Comparison of ENCODE assay signal across 8 cellular contexts in genomic region chr16:54286330-54287017, GRCh38. TPM values are rescaled to one million over a fixed set of nuclear protein-coding genes. Genes with fewer than 3 reads are reported as not detected.
A peak's percentile ranks its signal among the peaks of the same experiment; 100 is the strongest.
DNase-seq lines count a peak whose midpoint lies in the region; ATAC-seq and TF ChIP-seq lines count a peak whose summit lies in the region.

TSS of gene IRX3 (minus strand) at chr16:54286787. CDS start at chr16:54286050, 737 bp downstream.

- no peak for ATAC-seq in natural killer cell treated with Interleukin-12 subunit alpha and Interleukin-12 subunit beta and Interleukin-15 and Interleukin-18, amount 100 ng/mL, for 72 hours
- ATAC-seq in HG03442 (IDR thresholded peaks at IDR 0.05; ENCODE audit: unreplicated experiment), result no peak

- peak; percentile 0 for DNase-seq in NCI-H187 treated with DMSO at 0.1 percent for 48 hours (lab: John Stamatoyannopoulos, UW)
- no peak for DNase-seq in NCI-H187 (lab: John Stamatoyannopoulos, UW)
- peak; percentile 54 for DNase-seq in NCI-H146 treated with DMSO at 0.1 percent for 48 hours (lab: John Stamatoyannopoulos, UW; ENCODE audit: unreplicated experiment)
- DNase-seq in WERI-Rb-1, result peak; percentile 69
- DNase-seq in fibroblast of the aortic adventitia (ENCODE audit: low read depth), result peak; percentile 87
- no peak for DNase-seq in natural killer cell treated with Interleukin-12 subunit alpha and Interleukin-12 subunit beta and Interleukin-15 and Interleukin-18, amount 100 ng/mL, for 72 hours (ENCODE audit: low spot score)
- DNase-seq in RPMI8226, result no peak

- no peak within 1 kb of the TSS for H3K27ac Mint-ChIP-seq in natural killer cell treated with Interleukin-12 subunit alpha and Interleukin-12 subunit beta and Interleukin-15 and Interleukin-18, amount 100 ng/mL, for 72 hours

- H3K27me3 ChIP-seq in WERI-Rb-1 (ENCODE audit: insufficient read depth, low read depth, severe bottlenecking), result peaks cover 43% of the 10 kb centered on the region

- H3K9me3 Mint-ChIP-seq in natural killer cell treated with Interleukin-12 subunit alpha and Interleukin-12 subunit beta and Interleukin-15 and Interleukin-18, amount 100 ng/mL, for 72 hours, result no peaks in the 10 kb centered on the region

- H3K4me1 Mint-ChIP-seq in natural killer cell treated with Interleukin-12 subunit alpha and Interleukin-12 subunit beta and Interleukin-15 and Interleukin-18, amount 100 ng/mL, for 72 hours (ENCODE audit: low read depth in 2 of 2), result peaks cover 6 to 21% of the 10 kb centered on the region in 2 donors

- peaks cover 5% of the 10 kb centered on the region for H3K36me3 Mint-ChIP-seq in natural killer cell treated with Interleukin-12 subunit alpha and Interleukin-12 subunit beta and Interleukin-15 and Interleukin-18, amount 100 ng/mL, for 72 hours

- H3K4me3 ChIP-seq in WERI-Rb-1 (ENCODE audit: low read depth, low read length), result peak within 1 kb of the TSS; percentile 62
- H3K4me3 ChIP-seq in fibroblast of the aortic adventitia (ENCODE audit: low read depth, low read length), result peak within 1 kb of the TSS; percentile 76

- TF ChIP-seq CTCF in WERI-Rb-1 (IDR thresholded peaks at IDR 0.05; ENCODE audit: low read depth, low read length) (no peak), fibroblast of the aortic adventitia (IDR thresholded peaks at IDR 0.05; ENCODE audit: insufficient read depth, low read length) (no peak)

- H3K27me3 Mint-ChIP-seq in natural killer cell treated with Interleukin-12 subunit alpha and Interleukin-12 subunit beta and Interleukin-15 and Interleukin-18, amount 100 ng/mL, for 72 hours, result peaks cover 46 to 62% of the 10 kb centered on the region in 2 donors

- peak within 1 kb of the TSS; percentile 48 for H3K27ac ChIP-seq in WERI-Rb-1

- peak within 1 kb of the TSS; percentile 83 for H3K4me3 Mint-ChIP-seq in natural killer cell treated with Interleukin-12 subunit alpha and Interleukin-12 subunit beta and Interleukin-15 and Interleukin-18, amount 100 ng/mL, for 72 hours

- H3K36me3 ChIP-seq in WERI-Rb-1, result no peaks in the 10 kb centered on the region

- H3K9me3 ChIP-seq in WERI-Rb-1 (ENCODE audit: severe bottlenecking), result no peaks in the 10 kb centered on the region

RNA-seq across cellular contexts. Expression of gene IRX3, which starts in this region (rescaled TPM):
- 0.09 and 1.8 TPM in 2 replicates for total RNA-seq in fibroblast of the aortic adventitia (ENCODE audit: low replicate concordance)
- not detected for total RNA-seq in natural killer cell treated with Interleukin-12 subunit alpha and Interleukin-12 subunit beta and Interleukin-15 and Interleukin-18, amount 100 ng/mL, for 72 hours

Comparison
In these comparisons a context has a peak if more than half of its experiments do, and no peak if none do; other contexts are left out.
1. DNase-seq: peak in NCI-H187 treated with DMSO at 0.1 percent for 48 hours (single experiment), NCI-H146 treated with DMSO at 0.1 percent for 48 hours (single experiment), WERI-Rb-1 (single experiment) and fibroblast of the aortic adventitia (single experiment); none in NCI-H187 (0 of 2), natural killer cell treated with Interleukin-12 subunit alpha and Interleukin-12 subunit beta and Interleukin-15 and Interleukin-18, amount 100 ng/mL, for 72 hours (single experiment) and RPMI8226 (single experiment).